In the genomic region with DNA sequence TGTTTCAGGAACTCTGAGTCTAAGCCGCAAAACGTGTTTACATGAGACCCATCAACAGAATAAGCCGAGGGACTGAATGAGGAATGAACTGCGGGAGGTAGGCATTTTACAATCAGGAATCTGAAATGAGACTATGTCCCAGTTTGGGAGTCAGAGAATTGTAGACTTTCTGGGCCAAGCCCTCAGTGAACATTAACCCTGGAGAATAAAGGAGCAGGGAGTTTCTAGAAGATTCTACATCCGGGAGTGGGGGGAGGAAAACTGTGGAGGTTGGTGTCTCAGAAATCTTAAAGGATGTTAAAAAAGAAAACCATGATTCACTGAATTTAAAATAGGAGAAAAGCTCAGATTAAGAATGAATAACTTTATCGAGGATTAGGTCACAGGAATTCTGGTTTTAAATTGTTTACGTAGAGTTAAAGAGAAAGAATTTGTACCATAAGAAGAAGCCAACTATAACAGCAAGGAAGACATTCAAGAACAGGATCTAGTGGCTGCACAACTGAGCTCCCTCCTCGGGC, we compare ENCODE assay signal across 9 cellular contexts. TPM values are rescaled to one million over a fixed set of nuclear protein-coding genes. Genes with fewer than 3 reads are reported as not detected.
DNase-seq lines count a peak whose midpoint lies in the region; ATAC-seq, FAIRE-seq and TF ChIP-seq lines count a peak whose summit lies in the region.
"Had no signal": no experiment of that assay in that cellular context is flagged by ENCODE, and none has a peak within 500 bp of the region (broad histone marks: within the 10 kb centered on the region; RNA-seq: fewer than 3 reads in every experiment).

No MANE protein-coding gene starts in this region.

- intact Hi-C loops in endothelial cell of umbilical vein (cut with micrococcal nuclease): no loop called here

- TF ChIP-seq EP300 in SK-N-SH (IDR thresholded peaks at IDR 0.05; ENCODE audit: borderline replicate concordance in 1 of 2, low read depth in 1 of 2, low read length in 1 of 2): no peak

- H4K20me1 ChIP-seq in SK-N-SH (ENCODE audit: insufficient read depth): no peaks in the 10 kb centered on the region
- H4K20me1 ChIP-seq in endothelial cell of umbilical vein (replicated peaks; ENCODE audit: control insufficient read depth, extremely low read depth, insufficient read depth, low read length): no peaks in the 10 kb centered on the region

- POLR2A ChIA-PET in SK-N-SH (lab: Yijun Ruan, JAX): no interaction called here
- POLR2A ChIA-PET in endothelial cell of umbilical vein (lab: Charles Lee): interaction anchor here (0.6 to 1.0 kb wide), 2 partner anchors 30 to 55 kb away, joined by 3 to 4 read pairs; no protein-coding TSS in a partner anchor

- H3K9ac ChIP-seq in SK-N-SH: peak overlapping the region; percentile 8; the same call in 1 of the 2 replicates
- H3K9ac ChIP-seq in endothelial cell of umbilical vein (replicated peaks; ENCODE audit: extremely low read depth, insufficient read depth, low read length): peak overlapping the region; percentile 33
- H3K9ac ChIP-seq in mucosa of stomach (ENCODE audit: low read length): peak overlapping the region; percentile 56

- no peak overlapping the region for H3K4me3 ChIP-seq in SK-N-SH (ENCODE audit: low read depth in 2 of 2, low read length in 1 of 2)
- no peak overlapping the region for H3K4me3 ChIP-seq in endothelial cell of umbilical vein (replicated peaks in 1 of 3; ENCODE audit: insufficient read depth in 1 of 3, low read depth in 1 of 3, low read length in 3 of 3)
- no peak overlapping the region for H3K4me3 ChIP-seq in mucosa of stomach (ENCODE audit: low read length)
- no peak overlapping the region for H3K4me3 ChIP-seq in urinary bladder (ENCODE audit: low read depth, low read length)

- ATAC-seq in SK-N-SH treated with all-trans-retinoic acid at 6 μM for 48 hours: no peak
- ATAC-seq in HG02970 (IDR thresholded peaks at IDR 0.05; ENCODE audit: low FRiP score, unreplicated experiment): no peak
- no peak for ATAC-seq in GM18907 (IDR thresholded peaks at IDR 0.05; ENCODE audit: unreplicated experiment)

- DNase-seq in SK-N-SH (no peak), endothelial cell of umbilical vein (ENCODE audit: low read depth, low spot score) (no peak), NCI-H1048 (lab: John Stamatoyannopoulos, UW) (no peak)
- DNase-seq: AML-193 had no signal

- no peak overlapping the region for H2AFZ ChIP-seq in SK-N-SH (ENCODE audit: low read depth)
- peak overlapping the region; percentile 53 for H2AFZ ChIP-seq in endothelial cell of umbilical vein (ENCODE audit: low read depth, low read length)

- H3K27me3 ChIP-seq in SK-N-SH (ENCODE audit: insufficient read depth) (no peaks in the 10 kb centered on the region), endothelial cell of umbilical vein (ENCODE audit: control insufficient read depth in 2 of 2, insufficient read depth in 2 of 2, low read length in 2 of 2) (no peaks in the 10 kb centered on the region), mucosa of stomach (ENCODE audit: control insufficient read depth, insufficient read depth, low read length) (no peaks in the 10 kb centered on the region)

- H3K9me3 ChIP-seq in SK-N-SH (no peaks in the 10 kb centered on the region), endothelial cell of umbilical vein (replicated peaks; ENCODE audit: control insufficient read depth, insufficient read depth, low read length) (no peaks in the 10 kb centered on the region), mucosa of stomach (ENCODE audit: control insufficient read depth, low read length) (no peaks in the 10 kb centered on the region)

- dilution Hi-C loops in endothelial cell of umbilical vein (cut with MboI; ENCODE audit: extremely low pct_ligation_motif_present, low sequenced_read_pairs): no loop called here

- TF ChIP-seq CTCF in SK-N-SH (IDR thresholded peaks at IDR 0.05): no peak
- TF ChIP-seq CTCF in endothelial cell of umbilical vein (IDR thresholded peaks at IDR 0.05; ENCODE audit: extremely low read depth in 1 of 2, insufficient read depth in 1 of 2, low read depth in 1 of 2, low read length in 2 of 2): no peak

- no peaks in the 10 kb centered on the region for H3K9me1 ChIP-seq in endothelial cell of umbilical vein (replicated peaks; ENCODE audit: control insufficient read depth, extremely low read depth, insufficient read depth, low read length)

- peaks cover 0 to 3% of the 10 kb centered on the region in 2 experiments for H3K36me3 ChIP-seq in SK-N-SH (replicated peaks in 1 of 2; ENCODE audit: control insufficient read depth in 1 of 2, insufficient read depth in 2 of 2, low read length in 1 of 2)
- H3K36me3 ChIP-seq in endothelial cell of umbilical vein (ENCODE audit: control insufficient read depth in 2 of 2, extremely low read depth in 1 of 2, insufficient read depth in 2 of 2, low read length in 2 of 2): no peaks in the 10 kb centered on the region
- H3K36me3 ChIP-seq in mucosa of stomach (ENCODE audit: control insufficient read depth, insufficient read depth, low read length): no peaks in the 10 kb centered on the region
- H3K36me3 ChIP-seq in urinary bladder (ENCODE audit: insufficient read depth): no peaks in the 10 kb centered on the region

- TF ChIP-seq POLR2A in endothelial cell of umbilical vein (IDR thresholded peaks at IDR 0.05; ENCODE audit: low read depth, low read length): no peak

- CTCF ChIA-PET in SK-N-SH (lab: Yijun Ruan, JAX): interaction anchor here (1.4 kb wide), 1 partner anchor 25 kb away, joined by 3 read pairs; no protein-coding TSS in a partner anchor
- CTCF ChIA-PET in endothelial cell of umbilical vein (lab: Charles Lee): interaction anchor here (0.9 to 1.8 kb wide), 7 partner anchors 10 to 69 kb away, joined by 3 to 13 read pairs (median 5); no protein-coding TSS in a partner anchor

- BruUV-seq in endothelial cell of umbilical vein (replicated peaks; lab: Mats Ljungman, UMichigan): no TSS peak

- H3K4me1 ChIP-seq in SK-N-SH (ENCODE audit: control insufficient read depth in 1 of 2, insufficient read depth in 2 of 2, low read depth in 1 of 2, low read length in 1 of 2): peaks cover 14 to 35% of the 10 kb centered on the region in 2 experiments
- H3K4me1 ChIP-seq in endothelial cell of umbilical vein (ENCODE audit: control insufficient read depth, extremely low read depth, insufficient read depth, low read length): peaks cover 40% of the 10 kb centered on the region
- peaks cover 71% of the 10 kb centered on the region for H3K4me1 ChIP-seq in mucosa of stomach (ENCODE audit: control insufficient read depth, insufficient read depth, low read length)
- no peaks in the 10 kb centered on the region for H3K4me1 ChIP-seq in urinary bladder (ENCODE audit: insufficient read depth)

- H3K9me2 ChIP-seq in SK-N-SH: no peaks in the 10 kb centered on the region

- H3K27ac ChIP-seq in SK-N-SH (ENCODE audit: low read depth in 2 of 2, low read length in 1 of 2): peak overlapping the region in 1 of 2 experiments; percentile 56; a peak in 2 of 4 replicates
- H3K27ac ChIP-seq in endothelial cell of umbilical vein (ENCODE audit: insufficient read depth, low read depth, low read length): peak overlapping the region; percentile 51
- H3K27ac ChIP-seq in urinary bladder (ENCODE audit: low read depth): peak overlapping the region; percentile 95

- no peak for TF ChIP-seq RAD21 in SK-N-SH (IDR thresholded peaks at IDR 0.05; ENCODE audit: low read length)

- H3K4me2 ChIP-seq in SK-N-SH (peak overlapping the region; percentile 23; the same call in 1 of the 2 replicates), endothelial cell of umbilical vein (ENCODE audit: insufficient read depth, low read length) (peak overlapping the region; percentile 10)

- H3K79me2 ChIP-seq in SK-N-SH (ENCODE audit: insufficient read depth) (peaks cover 89% of the 10 kb centered on the region), endothelial cell of umbilical vein (ENCODE audit: control insufficient read depth, insufficient read depth, low read length) (peaks cover 21% of the 10 kb centered on the region)

- FAIRE-seq in endothelial cell of umbilical vein (lab: Jason Lieb, UNC): no peak

- peaks cover 20% of the 10 kb centered on the region for H3F3A ChIP-seq in SK-N-SH (replicated peaks; ENCODE audit: insufficient read depth)

- WGBS in SK-N-SH (ENCODE audit: low lambda C conversion rate): 77% methylated on average over 8 of the region's 8 CpGs
- WGBS in urinary bladder: 17% methylated on average over 8 of the region's 8 CpGs

TF ChIP-seq in SK-N-SH, 30 proteins besides CTCF, POLR2A, EP300 and RAD21 (continues in another document):
- no peak for TF ChIP-seq FOSL2 (IDR thresholded peaks at IDR 0.05; ENCODE audit: borderline replicate concordance, low read depth)

TF ChIP-seq in endothelial cell of umbilical vein, 7 proteins besides CTCF, POLR2A, EP300 and RAD21 (continues in another document):
- TF ChIP-seq FOS (IDR thresholded peaks at IDR 0.05; ENCODE audit: borderline replicate concordance, insufficient read depth, low read length) (no peak), EZH2 (IDR thresholded peaks at IDR 0.05; ENCODE audit: borderline replicate concordance, low read depth, low read length, severe bottlenecking) (no peak)

RNA-seq across cellular contexts. Expression of gene RFX2, which starts 18.5 kb away (rescaled TPM):
- polyA plus RNA-seq in SK-N-SH (2012; rRNA removed): 10.0 and 12.6 TPM in 2 replicates
- 7.6 and 7.9 TPM in 2 replicates for polyA plus RNA-seq in SK-N-SH (2012; cell fraction: cytosol; rRNA removed)
- polyA plus RNA-seq in SK-N-SH (2012; cell fraction: nucleus; rRNA removed): 18.3 and 42.2 TPM in 2 replicates
- total RNA-seq in endothelial cell of umbilical vein: 16.1 and 16.2 TPM in 2 replicates
- 19.0 and 20.6 TPM in 2 replicates for polyA plus RNA-seq in endothelial cell of umbilical vein
- polyA plus RNA-seq in endothelial cell of umbilical vein (2011; cell fraction: cytosol; rRNA removed): 11.3 and 15.3 TPM in 2 replicates
- 21.1 and 23.5 TPM in 2 replicates for polyA plus RNA-seq in endothelial cell of umbilical vein (2011; cell fraction: nucleus; rRNA removed)
- polyA plus RNA-seq in endothelial cell of umbilical vein (2012): 7.6 and 11.4 TPM in 2 replicates
- 15.6 and 17.3 TPM in 2 replicates for polyA minus RNA-seq in endothelial cell of umbilical vein
- 3.7 TPM for polyA minus RNA-seq in endothelial cell of umbilical vein (2011; cell fraction: cytosol; rRNA and poly(A)+ RNA removed)
- 21.1 and 28.7 TPM in 2 replicates for polyA minus RNA-seq in endothelial cell of umbilical vein (2011; cell fraction: nucleus; rRNA and poly(A)+ RNA removed)
- 13.4 TPM for total RNA-seq in urinary bladder
- polyA plus RNA-seq in urinary bladder: 12.8 TPM

RNA-seq across cellular contexts. Expression of gene ACSBG2, which starts 43.6 kb away (rescaled TPM):
- polyA plus RNA-seq in SK-N-SH (2012; rRNA removed): not detected in 2 replicates
- not detected in 2 replicates for polyA plus RNA-seq in SK-N-SH (2012; cell fraction: cytosol; rRNA removed)
- not detected in 2 replicates for polyA plus RNA-seq in SK-N-SH (2012; cell fraction: nucleus; rRNA removed)
- total RNA-seq in endothelial cell of umbilical vein: not detected in 2 replicates
- polyA plus RNA-seq in endothelial cell of umbilical vein: not detected in 2 replicates
- polyA plus RNA-seq in endothelial cell of umbilical vein (2011; cell fraction: cytosol; rRNA removed): not detected in 2 replicates
- polyA plus RNA-seq in endothelial cell of umbilical vein (2011; cell fraction: nucleus; rRNA removed): not detected in 2 replicates
- polyA plus RNA-seq in endothelial cell of umbilical vein (2012): not detected in 2 replicates
- not detected in 2 replicates for polyA minus RNA-seq in endothelial cell of umbilical vein
- polyA minus RNA-seq in endothelial cell of umbilical vein (2011; cell fraction: cytosol; rRNA and poly(A)+ RNA removed): not detected
- not detected in 2 replicates for polyA minus RNA-seq in endothelial cell of umbilical vein (2011; cell fraction: nucleus; rRNA and poly(A)+ RNA removed)
- not detected for total RNA-seq in urinary bladder
- not detected for polyA plus RNA-seq in urinary bladder
